Comparison of ENCODE assay signal across 7 cellular contexts in genomic region chr2:61018319-61018750, GRCh38. TPM values are rescaled to one million over a fixed set of nuclear protein-coding genes. Genes with fewer than 3 reads are reported as not detected.
A peak's percentile ranks its signal among the peaks of the same experiment; 100 is the strongest.
DNase-seq lines count a peak whose midpoint lies in the region; ATAC-seq and TF ChIP-seq lines count a peak whose summit lies in the region.

No MANE protein-coding gene starts in this region.

- H3K4me3 Mint-ChIP-seq in MCF 10A (ENCODE audit: unreplicated experiment), result peak overlapping the region; percentile 91

- H3K27ac Mint-ChIP-seq in MCF 10A (ENCODE audit: low read depth, unreplicated experiment), result peak overlapping the region; percentile 97

- no peaks in the 10 kb centered on the region for H3K9me3 Mint-ChIP-seq in MCF 10A (ENCODE audit: unreplicated experiment)

- BruUV-seq in MCF 10A (replicated peaks; lab: Mats Ljungman, UMichigan), result TSS peak; percentile 51

- no peaks in the 10 kb centered on the region for H3K27me3 Mint-ChIP-seq in MCF 10A (ENCODE audit: insufficient read depth, unreplicated experiment)

- no peak for TF ChIP-seq CTCF in GM13976 (IDR thresholded peaks at IDR 0.05; ENCODE audit: borderline replicate concordance, control extremely low read depth, extremely low read depth, insufficient read depth, missing control alignments)
- no peak for TF ChIP-seq CTCF in MCF 10A (IDR thresholded peaks at IDR 0.05; ENCODE audit: unreplicated experiment)

- peak overlapping the region; percentile 92 to 98 for H3K9ac ChIP-seq in mucosa of rectum (ENCODE audit: low read depth in 1 of 2, low read length in 2 of 2)

- CTCF ChIA-PET in MCF 10A (lab: Yijun Ruan, JAX), result interaction anchor here (0.6 kb wide), 1 partner anchor 235 kb away, joined by 3 read pairs; no protein-coding TSS in a partner anchor

- no peaks in the 10 kb centered on the region for H3K27me3 ChIP-seq in mucosa of rectum (ENCODE audit: control insufficient read depth in 2 of 2, insufficient read depth in 2 of 2, low read length in 2 of 2)

- H3K4me1 ChIP-seq in mucosa of rectum (ENCODE audit: control insufficient read depth in 2 of 2, insufficient read depth in 2 of 2, low read length in 2 of 2), result peaks cover 5 to 11% of the 10 kb centered on the region in 2 donors

- intact Hi-C loops in MCF 10A (cut with micrococcal nuclease) (no loop called here), sciatic nerve (cut with DNase I) (no loop called here)

- DNase-seq in GM13976 (ENCODE audit: low spot score), result peak; percentile 28
- no peak for DNase-seq in Jurkat, Clone E6-1 (ENCODE audit: low read depth, low spot score)
- no peak for DNase-seq in MCF 10A (ENCODE audit: unreplicated experiment)
- DNase-seq in sciatic nerve (ENCODE audit: low spot score), result no peak

- ATAC-seq in sciatic nerve (no peak), GM19023 (IDR thresholded peaks at IDR 0.05; ENCODE audit: unreplicated experiment) (no peak), HG02798 (IDR thresholded peaks at IDR 0.05; ENCODE audit: poor library complexity, unreplicated experiment) (no peak)

- H3K27ac ChIP-seq in mucosa of rectum (ENCODE audit: low read depth in 2 of 2, low read length in 2 of 2), result peak overlapping the region; percentile 96

- H3K36me3 ChIP-seq in mucosa of rectum (ENCODE audit: control insufficient read depth in 2 of 2, insufficient read depth in 2 of 2, low read length in 2 of 2), result peaks cover 7 to 9% of the 10 kb centered on the region in 2 donors

- no peaks in the 10 kb centered on the region for H3K9me3 ChIP-seq in mucosa of rectum (ENCODE audit: control insufficient read depth in 2 of 2, low read length in 2 of 2)

- H3K36me3 Mint-ChIP-seq in MCF 10A (ENCODE audit: insufficient read depth, unreplicated experiment), result peaks cover 16% of the 10 kb centered on the region

- H3K4me3 ChIP-seq in Jurkat, Clone E6-1 (ENCODE audit: low read length), result peak overlapping the region; percentile 91
- H3K4me3 ChIP-seq in mucosa of rectum (ENCODE audit: low read length in 2 of 2), result peak overlapping the region; percentile 80 to 99

- POLR2A ChIA-PET in MCF 10A (lab: Yijun Ruan, JAX), result interaction anchor here (0.6 to 4.6 kb wide), 18 partner anchors 10 to 519 kb away, joined by 3 to 135 read pairs (median 16); partner anchors contain the start of genes REL and SANBR

- H3K4me1 Mint-ChIP-seq in MCF 10A (ENCODE audit: insufficient read depth, unreplicated experiment), result peaks cover 6% of the 10 kb centered on the region

- in situ Hi-C loops in GM13976 (cut with MboI; ENCODE audit: low sequenced_read_pairs, unreplicated experiment), result no loop called here

RNA-seq across cellular contexts. Expression of gene PUS10, which starts 0.3 kb away (rescaled TPM):
- 13.0 TPM for polyA plus RNA-seq in Jurkat, Clone E6-1 (2012; ENCODE audit: insufficient read depth, insufficient read length)
- 5.0 and 6.9 TPM in 2 replicates for total RNA-seq in MCF 10A (2022)
- 8.2 TPM for total RNA-seq in sciatic nerve

RNA-seq across cellular contexts. Expression of gene PEX13, which starts 0.8 kb away (rescaled TPM):
- polyA plus RNA-seq in Jurkat, Clone E6-1 (2012; ENCODE audit: insufficient read depth, insufficient read length), result 8.1 TPM
- 18.5 and 18.6 TPM in 2 replicates for total RNA-seq in MCF 10A (2022)
- 22.6 TPM for total RNA-seq in sciatic nerve

RNA-seq across cellular contexts. Expression of gene SANBR, which starts 47.3 kb away (rescaled TPM):
- polyA plus RNA-seq in Jurkat, Clone E6-1 (2012; ENCODE audit: insufficient read depth, insufficient read length), result 6.3 TPM
- total RNA-seq in MCF 10A (2022) (5.2 and 8.3 TPM in 2 replicates), sciatic nerve (19.7 TPM)
